In the genomic region with DNA sequence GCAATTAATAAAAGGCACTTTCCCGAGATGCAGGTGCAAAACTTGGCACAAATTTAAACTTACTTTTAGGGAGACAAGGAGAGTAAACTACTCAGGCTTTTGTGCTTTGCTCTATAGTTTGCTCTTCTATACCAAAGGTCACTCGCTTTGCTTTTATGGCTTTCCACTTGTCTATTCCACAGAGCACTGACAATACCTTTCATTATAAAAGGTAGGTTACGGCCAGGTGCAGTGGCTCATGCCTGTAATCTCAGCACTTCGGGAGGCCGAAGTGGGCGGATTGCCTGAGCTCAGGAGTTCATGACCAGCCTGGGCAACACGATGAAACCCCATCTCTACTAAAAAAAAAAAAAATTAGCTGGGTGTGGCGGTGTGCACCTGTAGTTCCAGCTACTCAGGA, we compare ENCODE assay signal across 19 cellular contexts.
"Had no signal": no experiment of that assay in that cellular context is flagged by ENCODE, and none has a peak within 500 bp of the region (broad histone marks: within the 10 kb centered on the region; RNA-seq: fewer than 3 reads in every experiment).

No MANE protein-coding gene starts in this region.

- H3K4me1 ChIP-seq: thyroid gland had no signal

- H3K27me3 ChIP-seq: neutrophil, thyroid gland had no signal

- H3K4me3 ChIP-seq: smooth muscle cell, thyroid gland had no signal

- H3K4me2 ChIP-seq: smooth muscle cell had no signal

- H3K9me3 ChIP-seq: neutrophil, thyroid gland had no signal

- H3K27ac ChIP-seq: epithelial cell of prostate, neutrophil, thyroid gland had no signal

- DNase-seq: activated B cell treated with CpG ODN at 0.5 μM for 24 hours; activated CD8-positive, alpha-beta memory T cell treated with anti-CD3 and anti-CD28 coated beads, Interleukin-2, amount 10 ng/mL, durations not matched to agents 7 days and 5 days; activated CD8-positive, alpha-beta T cell treated with anti-CD3 and anti-CD28 coated beads, Interleukin-2, amount 10 ng/mL, durations not matched to agents 7 days and 5 days; activated effector memory CD4-positive, alpha-beta T cell treated with Interleukin-2 at 50 U/mL for 16 hours; activated naive CD4-positive, alpha-beta T cell treated with Interleukin-2 at 50 U/mL for 16 hours; activated T-cell treated with anti-CD3 and anti-CD28 coated beads for 4 hours; anterior cingulate cortex; effector CD8-positive, alpha-beta T cell; left ventricle myocardium superior; naive B cell; nephron progenitor cell; stimulated activated CD4-positive, alpha-beta T cell treated with anti-CD3 and anti-CD28 coated beads, Interleukin-1b, Interleukin-23, amount 100 ng/mL, for 48 hours; stimulated activated CD4-positive, alpha-beta T cell treated with anti-CD3 and anti-CD28 coated beads, Interleukin-4, amount 100 ng/mL, for 4 hours; stimulated activated CD8-positive, alpha-beta memory T cell treated with anti-CD3 and anti-CD28 coated beads, Interleukin-4, amount 100 ng/mL, for 48 hours; stimulated activated naive CD8-positive, alpha-beta T cell treated with anti-CD3 and anti-CD28 coated beads, Interleukin-15, amount 100 ng/mL, for 72 hours; thyroid gland had no signal
